Comparison of ENCODE assay signal across 16 cellular contexts in the genomic region with DNA sequence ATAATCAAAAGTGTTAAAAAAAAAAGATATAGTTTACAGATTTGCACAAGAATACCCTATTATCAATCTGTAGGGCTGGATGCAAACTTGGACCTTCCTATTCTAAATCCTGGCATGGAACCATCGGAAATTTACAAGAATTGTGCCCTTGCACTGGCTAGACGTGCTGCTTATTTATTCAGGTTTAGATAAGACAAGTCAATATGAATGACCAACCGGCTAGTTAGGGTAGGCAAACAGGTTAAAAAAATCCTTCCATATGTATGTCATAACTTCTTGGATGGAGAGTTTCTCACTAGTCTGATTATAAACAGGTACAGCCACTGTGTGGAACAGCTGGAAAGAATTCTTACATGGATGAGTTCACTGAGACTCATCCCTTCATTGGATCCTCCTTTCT. TPM values are rescaled to one million over a fixed set of nuclear protein-coding genes. Genes with fewer than 3 reads are reported as not detected.
DNase-seq lines count a peak whose midpoint lies in the region; ATAC-seq and TF ChIP-seq lines count a peak whose summit lies in the region.
"Had no signal": no experiment of that assay in that cellular context is flagged by ENCODE, and none has a peak within 500 bp of the region (broad histone marks: within the 10 kb centered on the region; RNA-seq: fewer than 3 reads in every experiment).

No MANE protein-coding gene starts in this region.

- TF ChIP-seq CTCF in liver (IDR thresholded peaks at IDR 0.05; ENCODE audit: low read depth, low read length, missing input control) (no peak), omental fat pad (IDR thresholded peaks at IDR 0.05) (no peak), tibial nerve (IDR thresholded peaks at IDR 0.05) (no peak), OCI-LY7 (conservative IDR thresholded peaks at IDR 0.05; ENCODE audit: low read length) (no peak)

- ATAC-seq in omental fat pad (ENCODE audit: low FRiP score) = no peak
- ATAC-seq: A549 had no signal

- DNase-seq in SIG-M5 treated with dmso at 0.1 percent for 504 hours (lab: John Stamatoyannopoulos, UW; ENCODE audit: unreplicated experiment) (peak; percentile 3), SIG-M5 (lab: John Stamatoyannopoulos, UW) (no peak), RPMI7951 (ENCODE audit: low read depth) (peak; percentile 28), omental fat pad (ENCODE audit: low spot score) (no peak), tibial nerve (ENCODE audit: low spot score in 2 of 2) (no peak), OCI-LY7 (ENCODE audit: low spot score) (no peak)
- DNase-seq: CD4-positive, alpha-beta memory T cell; DMS153; DMS79; GDM1; H9 had no signal

- H3K79me2 ChIP-seq in OCI-LY7 (ENCODE audit: insufficient read depth, low read depth, low read length) = no peaks in the 10 kb centered on the region

- BruUV-seq in OCI-LY7 (replicated peaks; lab: Mats Ljungman, UMichigan) = no TSS peak

- intact Hi-C loops in OCI-LY7 (cut with micrococcal nuclease; ENCODE audit: unreplicated experiment) = no loop called here

- TF ChIP-seq POLR2A in tibial nerve (IDR thresholded peaks at IDR 0.05) = no peak

- POLR2A ChIA-PET in OCI-LY7 (lab: Charles Lee) = no interaction called here

- H3K4me2 ChIP-seq in OCI-LY7 (ENCODE audit: low read length) = no peak overlapping the region
- H3K4me2 ChIP-seq: A549, BLaER1 had no signal

- H3K27me3 ChIP-seq in liver (ENCODE audit: control insufficient read depth in 4 of 4, insufficient read depth in 4 of 4, low read length in 3 of 4) (no peaks in the 10 kb centered on the region), tibial nerve (no peaks in the 10 kb centered on the region)
- H3K27me3 ChIP-seq: BLaER1 had no signal

- 42% methylated on average over 3 of the region's 3 CpGs for WGBS in liver
- WGBS in tibial nerve, 2 donors = 78 to 79% methylated on average over 3 of the region's 3 CpGs

- H3K4me1 ChIP-seq in liver (ENCODE audit: control insufficient read depth in 4 of 4, insufficient read depth in 4 of 4, low read length in 3 of 4) (no peaks in the 10 kb centered on the region), tibial nerve (no peaks in the 10 kb centered on the region), OCI-LY7 (ENCODE audit: insufficient read depth, low read length, poor library complexity, severe bottlenecking) (no peaks in the 10 kb centered on the region)
- H3K4me1 ChIP-seq: A549, BLaER1 had no signal

- H3K9me2 ChIP-seq in OCI-LY7 (ENCODE audit: insufficient read depth, low read length) = no peaks in the 10 kb centered on the region

- no peak for TF ChIP-seq EP300 in tibial nerve (IDR thresholded peaks at IDR 0.05)

- H3K4me3 ChIP-seq in liver (ENCODE audit: low read depth in 1 of 3, low read length in 3 of 3) = no peak overlapping the region
- no peak overlapping the region for H3K4me3 ChIP-seq in tibial nerve
- H3K4me3 ChIP-seq in OCI-LY7 (ENCODE audit: low read depth, low read length, poor library complexity, severe bottlenecking) = no peak overlapping the region
- H3K4me3 ChIP-seq: A549, BLaER1 had no signal

- H3K9ac ChIP-seq in liver (ENCODE audit: low read depth in 1 of 2, low read length in 2 of 2) = no peak overlapping the region
- H3K9ac ChIP-seq: BLaER1 had no signal

- no peaks in the 10 kb centered on the region for H4K20me1 ChIP-seq in OCI-LY7 (ENCODE audit: insufficient read depth, low read length)
- H4K20me1 ChIP-seq: BLaER1 had no signal

- no peak overlapping the region for H2AFZ ChIP-seq in OCI-LY7 (ENCODE audit: low read length)

- H3K9me3 ChIP-seq in liver (ENCODE audit: control insufficient read depth in 4 of 4, low read length in 3 of 4) (no peaks in the 10 kb centered on the region), tibial nerve (no peaks in the 10 kb centered on the region), OCI-LY7 (ENCODE audit: low read length) (no peaks in the 10 kb centered on the region)
- H3K9me3 ChIP-seq: A549, BLaER1 had no signal

- TF ChIP-seq RAD21 in liver (IDR thresholded peaks at IDR 0.05) = no peak

- H3K36me3 ChIP-seq in liver (ENCODE audit: control insufficient read depth in 4 of 4, insufficient read depth in 3 of 4, low read depth in 1 of 4, low read length in 3 of 4) (no peaks in the 10 kb centered on the region), tibial nerve (no peaks in the 10 kb centered on the region), OCI-LY7 (ENCODE audit: insufficient read depth, low read length) (no peaks in the 10 kb centered on the region)
- H3K36me3 ChIP-seq: BLaER1 had no signal

- H3K27ac ChIP-seq in liver (ENCODE audit: low read depth in 1 of 2, low read length in 2 of 2) (no peak overlapping the region), tibial nerve (no peak overlapping the region), OCI-LY7 (ENCODE audit: low read depth, low read length, poor library complexity, severe bottlenecking) (no peak overlapping the region)
- H3K27ac ChIP-seq: 22Rv1, A549, BLaER1 had no signal

- CTCF ChIA-PET in OCI-LY7 (lab: Charles Lee; ENCODE audit: unreplicated experiment) = no interaction called here

TF ChIP-seq in liver, 16 proteins besides CTCF, POLR2A, EP300 and RAD21:
- no peak for TF ChIP-seq JUND (IDR thresholded peaks at IDR 0.05)
- TF ChIP-seq, protein P1, sequence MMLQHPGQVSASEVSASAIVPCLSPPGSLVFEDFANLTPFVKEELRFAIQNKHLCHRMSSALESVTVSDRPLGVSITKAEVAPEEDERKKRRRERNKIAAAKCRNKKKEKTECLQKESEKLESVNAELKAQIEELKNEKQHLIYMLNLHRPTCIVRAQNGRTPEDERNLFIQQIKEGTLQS (IDR thresholded peaks at IDR 0.05) = no peak
- peak; percentile 9 for TF ChIP-seq FOXA2 (IDR thresholded peaks at IDR 0.05)
- no peak for TF ChIP-seq HNF4A (conservative IDR thresholded peaks at IDR 0.05)
- TF ChIP-seq, protein P2, sequence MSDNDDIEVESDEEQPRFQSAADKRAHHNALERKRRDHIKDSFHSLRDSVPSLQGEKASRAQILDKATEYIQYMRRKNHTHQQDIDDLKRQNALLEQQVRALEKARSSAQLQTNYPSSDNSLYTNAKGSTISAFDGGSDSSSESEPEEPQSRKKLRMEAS (IDR thresholded peaks at IDR 0.05) = no peak
- no peak for TF ChIP-seq TAF1 (conservative IDR thresholded peaks at IDR 0.05)

RNA-seq across cellular contexts. Expression of a gene that starts 41.4 kb away (rescaled TPM):
- total RNA-seq in RPMI7951 (2014; rRNA removed; shearing (Covaris generic)) = 0.10 and 0.12 TPM in 2 replicates
- total RNA-seq in liver (under 1 TPM; 0.09 to 0.25 TPM), omental fat pad (10 to 100 TPM in 1 of 4 donors, 1 to 10 TPM in 1, under 1 TPM in 2; 0.38 to 81.7 (median 0.82) TPM), tibial nerve (1 to 10 TPM in 2 of 4 donors, under 1 TPM in 2; 0.44 to 8.4 (median 0.82) TPM), OCI-LY7 (2022) (0.63 TPM in 2 replicates)
- polyA plus RNA-seq in liver = under 1 TPM; 0.08 to 0.13 TPM
- total RNA-seq in OCI-LY7 (2014; rRNA removed; shearing (Covaris generic)) = 0.19 and 0.26 TPM in 2 replicates
- polyA plus RNA-seq: CD14-positive monocyte; CD4-positive, alpha-beta memory T cell had no signal

Comparison
In these comparisons a context has a peak if more than half of its experiments do, and no peak if none do; other contexts are left out.
1. DNase-seq: peak in SIG-M5 treated with dmso at 0.1 percent for 504 hours (single experiment) and RPMI7951 (single experiment); none in SIG-M5 (single experiment), omental fat pad (single experiment), tibial nerve (0 of 2) and OCI-LY7 (single experiment).